Comparison of ENCODE assay signal across 30 cellular contexts in genomic region chr1:34905098-34905459, GRCh38. TPM values are rescaled to one million over a fixed set of nuclear protein-coding genes. Genes with fewer than 3 reads are reported as not detected.
"Had no signal": no experiment of that assay in that cellular context is flagged by ENCODE, and none has a peak within 500 bp of the region (broad histone marks: within the 10 kb centered on the region; RNA-seq: fewer than 3 reads in every experiment).

No MANE protein-coding gene starts in this region.

- H3K9me3 ChIP-seq: neutrophil, ovary, psoas muscle, right lobe of liver, sigmoid colon, stomach, thoracic aorta, thyroid gland, tibial nerve, upper lobe of left lung, vagina had no signal

- H3K27me3 ChIP-seq: ovary, right lobe of liver, sigmoid colon, thyroid gland, upper lobe of left lung, vagina had no signal

- H3K27ac Mint-ChIP-seq: natural killer cell treated with Interleukin-12 subunit alpha and Interleukin-12 subunit beta and Interleukin-15 and Interleukin-18, amount 100 ng/mL, for 72 hours; nephron progenitor cell; progenitor cell of endocrine pancreas; stimulated activated effector memory CD8-positive, alpha-beta T cell treated with anti-CD3 and anti-CD28 coated beads, Interleukin-12 subunit alpha, Interleukin-12 subunit beta, amount 100 ng/mL, for 72 hours; stimulated activated naive B cell treated with anti-CD40 and anti-IgM and Interleukin-4, amounts not matched to agents 10 μg/mL and 1 μg/mL and 100 μg/mL, for 72 hours; stimulated activated naive CD8-positive, alpha-beta T cell treated with anti-CD3 and anti-CD28 coated beads, Interleukin-15, Interleukin-2, amounts not matched to agents 100 ng/mL and 50 ng/mL, for 24 hours had no signal

- DNase-seq: nephron progenitor cell; nucleus accumbens; ovary; posterior cingulate gyrus; psoas muscle; right cardiac atrium; sigmoid colon; small intestine; stimulated activated CD4-positive, alpha-beta T cell treated with anti-CD3 and anti-CD28 coated beads, Interleukin-15, amount 100 ng/mL, for 24 hours; stimulated activated CD4-positive, alpha-beta T cell treated with anti-CD3 and anti-CD28 coated beads, Interleukin-2, amount 100 ng/mL, for 24 hours; stimulated activated CD4-positive, alpha-beta T cell treated with anti-CD3 and anti-CD28 coated beads, Interleukin-2, amount 100 ng/mL, for 48 hours; stimulated activated CD4-positive, alpha-beta T cell treated with anti-CD3 and anti-CD28 coated beads, Interleukin-4, amount 100 ng/mL, for 24 hours; stimulated activated naive B cell treated with anti-CD40 and anti-IgM and Interleukin-4, amounts not matched to agents 10 μg/mL and 1 μg/mL and 100 μg/mL, for 72 hours; stimulated activated naive CD4-positive, alpha-beta T cell treated with Interleukin-2 at 50 U/mL for 16 hours; stomach; thyroid gland; trophoblast cell had no signal

- H3K27ac ChIP-seq: neutrophil, ovary, parathyroid adenoma, psoas muscle, right lobe of liver, sigmoid colon, stomach, thoracic aorta, thyroid gland, tibial nerve, upper lobe of left lung, vagina had no signal

- H3K4me3 Mint-ChIP-seq: natural killer cell treated with Interleukin-12 subunit alpha and Interleukin-12 subunit beta and Interleukin-15 and Interleukin-18, amount 100 ng/mL, for 72 hours; nephron progenitor cell; neural crest cell; stimulated activated effector memory CD8-positive, alpha-beta T cell treated with anti-CD3 and anti-CD28 coated beads, Interleukin-12 subunit alpha, Interleukin-12 subunit beta, amount 100 ng/mL, for 72 hours; stimulated activated naive B cell treated with anti-CD40 and anti-IgM and Interleukin-4, amounts not matched to agents 10 μg/mL and 1 μg/mL and 100 μg/mL, for 72 hours; stimulated activated naive CD8-positive, alpha-beta T cell treated with anti-CD3 and anti-CD28 coated beads, Interleukin-15, Interleukin-2, amounts not matched to agents 100 ng/mL and 50 ng/mL, for 24 hours had no signal

- ATAC-seq: psoas muscle; right lobe of liver; stimulated activated effector memory CD8-positive, alpha-beta T cell treated with anti-CD3 and anti-CD28 coated beads, Interleukin-12 subunit alpha, Interleukin-12 subunit beta, amount 100 ng/mL, for 72 hours; stimulated activated naive B cell treated with anti-CD40 and anti-IgM and Interleukin-4, amounts not matched to agents 10 μg/mL and 1 μg/mL and 100 μg/mL, for 72 hours had no signal

- H3K4me3 ChIP-seq: ovary, psoas muscle, right lobe of liver, sigmoid colon, stomach, thoracic aorta, thyroid gland, tibial nerve, upper lobe of left lung, vagina had no signal

- H3K36me3 ChIP-seq: neutrophil, ovary, right lobe of liver, sigmoid colon, stomach, thoracic aorta, thyroid gland, tibial nerve, upper lobe of left lung, vagina had no signal

- H3K4me1 Mint-ChIP-seq: neural crest cell; stimulated activated effector memory CD8-positive, alpha-beta T cell treated with anti-CD3 and anti-CD28 coated beads, Interleukin-12 subunit alpha, Interleukin-12 subunit beta, amount 100 ng/mL, for 72 hours had no signal

- H3K9me3 Mint-ChIP-seq: natural killer cell treated with Interleukin-12 subunit alpha and Interleukin-12 subunit beta and Interleukin-15 and Interleukin-18, amount 100 ng/mL, for 72 hours; nephron progenitor cell; neural crest cell; stimulated activated effector memory CD8-positive, alpha-beta T cell treated with anti-CD3 and anti-CD28 coated beads, Interleukin-12 subunit alpha, Interleukin-12 subunit beta, amount 100 ng/mL, for 72 hours; stimulated activated naive B cell treated with anti-CD40 and anti-IgM and Interleukin-4, amounts not matched to agents 10 μg/mL and 1 μg/mL and 100 μg/mL, for 72 hours; stimulated activated naive CD8-positive, alpha-beta T cell treated with anti-CD3 and anti-CD28 coated beads, Interleukin-15, Interleukin-2, amounts not matched to agents 100 ng/mL and 50 ng/mL, for 24 hours had no signal

- H2AFZ ChIP-seq: parathyroid adenoma had no signal

- H3K4me1 ChIP-seq: parathyroid adenoma, psoas muscle, right lobe of liver, sigmoid colon, stomach, thyroid gland, tibial nerve, upper lobe of left lung, vagina had no signal

- H3K79me2 ChIP-seq: parathyroid adenoma had no signal

- H3K27me3 Mint-ChIP-seq: stimulated activated naive B cell treated with anti-CD40 and anti-IgM and Interleukin-4, amounts not matched to agents 10 μg/mL and 1 μg/mL and 100 μg/mL, for 72 hours had no signal

- H3K36me3 Mint-ChIP-seq: natural killer cell treated with Interleukin-12 subunit alpha and Interleukin-12 subunit beta and Interleukin-15 and Interleukin-18, amount 100 ng/mL, for 72 hours; stimulated activated effector memory CD8-positive, alpha-beta T cell treated with anti-CD3 and anti-CD28 coated beads, Interleukin-12 subunit alpha, Interleukin-12 subunit beta, amount 100 ng/mL, for 72 hours had no signal

- H3K9ac ChIP-seq: parathyroid adenoma had no signal

RNA-seq across cellular contexts. Expression of gene DLGAP3, which starts 24.4 kb away (rescaled TPM):
- total RNA-seq: skeletal muscle tissue, vagina had no signal
